ENCODE assay signal across 1 cellular context in genomic region chr4:109735566-109736454, GRCh38.
TF ChIP-seq lines count a peak whose summit lies in the region.

No MANE protein-coding gene starts in this region.

TF ChIP-seq in K562, 482 proteins besides CTCF, POLR2A, EP300 and RAD21 (continued from another document and continues in another):
- TF ChIP-seq REST (CRISPR knock-in tag; IDR thresholded peaks at IDR 0.05; ENCODE audit: low read depth) (no peak), RBFOX2 (IDR thresholded peaks at IDR 0.05; ENCODE audit: low read depth, low read length) (peak; percentile 47; the same call in 1 of the 2 replicates), IFI16 (CRISPR knock-in tag; IDR thresholded peaks at IDR 0.05) (no peak), SRSF9 (IDR thresholded peaks at IDR 0.05; ENCODE audit: borderline replicate concordance, low read depth, low read length) (no peak), PTBP1 (IDR thresholded peaks at IDR 0.05; ENCODE audit: low read depth, low read length) (no peak), NRF1 (conservative IDR thresholded peaks at IDR 0.05 in 1 of 2, IDR thresholded peaks at IDR 0.05 in 1 of 2) (peak in 1 of 2 experiments; percentile 41; a peak in 2 of 4 replicates), ELF1 (tag; IDR thresholded peaks at IDR 0.05) (no peak), ZNF3 (CRISPR knock-in tag; IDR thresholded peaks at IDR 0.05) (no peak), ZFX (CRISPR knock-in tag; IDR thresholded peaks at IDR 0.05) (peak; percentile 77), THAP7 (CRISPR knock-in tag; IDR thresholded peaks at IDR 0.05) (no peak), JUN (IDR thresholded peaks at IDR 0.05; ENCODE audit: borderline replicate concordance, low read depth, low read length) (no peak), JUN (CRISPR knock-in tag; IDR thresholded peaks at IDR 0.05; ENCODE audit: borderline replicate concordance) (no peak), FOSL1 (tag; conservative IDR thresholded peaks at IDR 0.05) (peak; percentile 60; the same call in 1 of the 2 replicates), ZNF444 (CRISPR knock-in tag; IDR thresholded peaks at IDR 0.05) (no peak), KAT7 (CRISPR knock-in tag; IDR thresholded peaks at IDR 0.05; ENCODE audit: borderline replicate concordance) (no peak), ZNF707 (CRISPR knock-in tag; conservative IDR thresholded peaks at IDR 0.05) (no peak), RBM14 (IDR thresholded peaks at IDR 0.05; ENCODE audit: borderline replicate concordance, insufficient read depth, low read depth, low read length) (no peak), ZNF431 (CRISPR knock-in tag; IDR thresholded peaks at IDR 0.05) (no peak), ELK1 (CRISPR knock-in tag; IDR thresholded peaks at IDR 0.05) (no peak), ARID3B (CRISPR knock-in tag; IDR thresholded peaks at IDR 0.05; ENCODE audit: borderline replicate concordance) (no peak), RNF2 (IDR thresholded peaks at IDR 0.05) (no peak), CTBP1 (IDR thresholded peaks at IDR 0.05; ENCODE audit: borderline replicate concordance) (0 out of 2 replicates have a peak, but pooled peaks have one; percentile 41), CUX1 (CRISPR knock-in tag; IDR thresholded peaks at IDR 0.05) (no peak)
- TF ChIP-seq, protein P1, sequence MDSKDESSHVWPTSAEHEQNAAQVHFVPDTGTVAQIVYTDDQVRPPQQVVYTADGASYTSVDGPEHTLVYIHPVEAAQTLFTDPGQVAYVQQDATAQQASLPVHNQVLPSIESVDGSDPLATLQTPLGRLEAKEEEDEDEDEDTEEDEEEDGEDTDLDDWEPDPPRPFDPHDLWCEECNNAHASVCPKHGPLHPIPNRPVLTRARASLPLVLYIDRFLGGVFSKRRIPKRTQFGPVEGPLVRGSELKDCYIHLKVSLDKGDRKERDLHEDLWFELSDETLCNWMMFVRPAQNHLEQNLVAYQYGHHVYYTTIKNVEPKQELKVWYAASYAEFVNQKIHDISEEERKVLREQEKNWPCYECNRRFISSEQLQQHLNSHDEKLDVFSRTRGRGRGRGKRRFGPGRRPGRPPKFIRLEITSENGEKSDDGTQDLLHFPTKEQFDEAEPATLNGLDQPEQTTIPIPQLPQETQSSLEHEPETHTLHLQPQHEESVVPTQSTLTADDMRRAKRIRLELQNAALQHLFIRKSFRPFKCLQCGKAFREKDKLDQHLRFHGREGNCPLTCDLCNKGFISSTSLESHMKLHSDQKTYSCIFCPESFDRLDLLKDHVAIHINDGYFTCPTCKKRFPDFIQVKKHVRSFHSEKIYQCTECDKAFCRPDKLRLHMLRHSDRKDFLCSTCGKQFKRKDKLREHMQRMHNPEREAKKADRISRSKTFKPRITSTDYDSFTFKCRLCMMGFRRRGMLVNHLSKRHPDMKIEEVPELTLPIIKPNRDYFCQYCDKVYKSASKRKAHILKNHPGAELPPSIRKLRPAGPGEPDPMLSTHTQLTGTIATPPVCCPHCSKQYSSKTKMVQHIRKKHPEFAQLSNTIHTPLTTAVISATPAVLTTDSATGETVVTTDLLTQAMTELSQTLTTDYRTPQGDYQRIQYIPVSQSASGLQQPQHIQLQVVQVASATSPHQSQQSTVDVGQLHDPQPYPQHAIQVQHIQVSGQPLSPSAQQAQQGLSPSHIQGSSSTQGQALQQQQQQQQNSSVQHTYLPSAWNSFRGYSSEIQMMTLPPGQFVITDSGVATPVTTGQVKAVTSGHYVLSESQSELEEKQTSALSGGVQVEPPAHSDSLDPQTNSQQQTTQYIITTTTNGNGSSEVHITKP (IDR thresholded peaks at IDR 0.05; ENCODE audit: partially characterized antibody): no peak
- TF ChIP-seq, protein P2, sequence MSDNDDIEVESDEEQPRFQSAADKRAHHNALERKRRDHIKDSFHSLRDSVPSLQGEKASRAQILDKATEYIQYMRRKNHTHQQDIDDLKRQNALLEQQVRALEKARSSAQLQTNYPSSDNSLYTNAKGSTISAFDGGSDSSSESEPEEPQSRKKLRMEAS (CRISPR knock-in tag; IDR thresholded peaks at IDR 0.05): peak; percentile 11; the same call in 1 of the 2 replicates
- TF ChIP-seq, protein P3, sequence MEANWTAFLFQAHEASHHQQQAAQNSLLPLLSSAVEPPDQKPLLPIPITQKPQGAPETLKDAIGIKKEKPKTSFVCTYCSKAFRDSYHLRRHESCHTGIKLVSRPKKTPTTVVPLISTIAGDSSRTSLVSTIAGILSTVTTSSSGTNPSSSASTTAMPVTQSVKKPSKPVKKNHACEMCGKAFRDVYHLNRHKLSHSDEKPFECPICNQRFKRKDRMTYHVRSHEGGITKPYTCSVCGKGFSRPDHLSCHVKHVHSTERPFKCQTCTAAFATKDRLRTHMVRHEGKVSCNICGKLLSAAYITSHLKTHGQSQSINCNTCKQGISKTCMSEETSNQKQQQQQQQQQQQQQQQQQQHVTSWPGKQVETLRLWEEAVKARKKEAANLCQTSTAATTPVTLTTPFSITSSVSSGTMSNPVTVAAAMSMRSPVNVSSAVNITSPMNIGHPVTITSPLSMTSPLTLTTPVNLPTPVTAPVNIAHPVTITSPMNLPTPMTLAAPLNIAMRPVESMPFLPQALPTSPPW (CRISPR knock-in tag; IDR thresholded peaks at IDR 0.05): no peak
